ENCODE assay signal across 9 cellular contexts in genomic region chr21:36134820-36135390, GRCh38. TPM values are rescaled to one million over a fixed set of nuclear protein-coding genes. Genes with fewer than 3 reads are reported as not detected.
DNase-seq lines count a peak whose midpoint lies in the region; FAIRE-seq and TF ChIP-seq lines count a peak whose summit lies in the region.
"Had no signal": no experiment of that assay in that cellular context is flagged by ENCODE, and none has a peak within 500 bp of the region (broad histone marks: within the 10 kb centered on the region; RNA-seq: fewer than 3 reads in every experiment).

CBR3 (plus strand) TSS chr21:36135079; CDS start chr21:36135193, 114 bp downstream.

- H2BK120ac ChIP-seq in neuronal stem cell (ENCODE audit: low read depth, low read length) = no peak within 1 kb of the TSS

- H3K27ac ChIP-seq in OCI-LY1 (ENCODE audit: low read depth, low read length, poor library complexity, severe bottlenecking) = no peak within 1 kb of the TSS
- no peak within 1 kb of the TSS for H3K27ac ChIP-seq in neuronal stem cell (replicated peaks; ENCODE audit: low read length)
- peak within 1 kb of the TSS; percentile 65 for H3K27ac ChIP-seq in urinary bladder (ENCODE audit: low read depth)
- no peak within 1 kb of the TSS for H3K27ac ChIP-seq in Karpas-422 (ENCODE audit: low read length)

- H3K4ac ChIP-seq in neuronal stem cell (ENCODE audit: low read length) = no peak within 1 kb of the TSS

- H3K9me2 ChIP-seq in OCI-LY1 (ENCODE audit: low read depth, low read length) (no peaks in the 10 kb centered on the region), Karpas-422 (replicated peaks; ENCODE audit: insufficient read depth, low read length) (no peaks in the 10 kb centered on the region)

- no peak within 1 kb of the TSS for H4K91ac ChIP-seq in neuronal stem cell (ENCODE audit: low read depth, low read length, poor library complexity)

- peak; percentile 86 for DNase-seq in activated effector memory CD4-positive, alpha-beta T cell treated with anti-CD3 and anti-CD28 coated beads, Interleukin-2, amount 50 U/mL, for 16 hours
- DNase-seq in frontal cortex (ENCODE audit: low spot score in 2 of 2) = peak; percentile 64 to 67
- DNase-seq in neuronal stem cell (ENCODE audit: low spot score) = no peak
- no peak for DNase-seq in dedifferentiated amniotic fluid mesenchymal stem cell (ENCODE audit: extremely low spot score)
- no peak for DNase-seq in Karpas-422

- H3K36me3 ChIP-seq in OCI-LY1 (ENCODE audit: insufficient read depth, low read length) (no peaks in the 10 kb centered on the region), neuronal stem cell (replicated peaks in 1 of 2; ENCODE audit: control insufficient read depth in 2 of 2, insufficient read depth in 2 of 2, low read length in 2 of 2) (no peaks in the 10 kb centered on the region), urinary bladder (ENCODE audit: insufficient read depth) (no peaks in the 10 kb centered on the region), Karpas-422 (ENCODE audit: insufficient read depth, low read length) (no peaks in the 10 kb centered on the region)

- no peak within 1 kb of the TSS for H2BK5ac ChIP-seq in neuronal stem cell (ENCODE audit: low read length)

- H3K9ac ChIP-seq in OCI-LY1 (ENCODE audit: low read length) (peak within 1 kb of the TSS; percentile 22; the same call in 1 of the 2 replicates), neuronal stem cell (ENCODE audit: low read depth, low read length, poor library complexity) (peak within 1 kb of the TSS; percentile 81), Karpas-422 (ENCODE audit: low read length) (no peak within 1 kb of the TSS)

- H3K4me3 ChIP-seq in GM12875 (ENCODE audit: low read depth, low read length) = peak within 1 kb of the TSS; percentile 61
- H3K4me3 ChIP-seq in OCI-LY1 (ENCODE audit: low read depth, low read length, poor library complexity, severe bottlenecking) = peak within 1 kb of the TSS; percentile 58
- H3K4me3 ChIP-seq in neuronal stem cell (ENCODE audit: low read length in 2 of 2) = peak within 1 kb of the TSS; percentile 48 to 78
- H3K4me3 ChIP-seq in urinary bladder (ENCODE audit: low read depth, low read length) = peak within 1 kb of the TSS; percentile 53
- H3K4me3 ChIP-seq in Karpas-422 (ENCODE audit: low read length) = no peak within 1 kb of the TSS

- TF ChIP-seq CTCF in GM12875 (IDR thresholded peaks at IDR 0.05; ENCODE audit: borderline replicate concordance, insufficient read depth, low read depth, low read length) (no peak), OCI-LY1 (IDR thresholded peaks at IDR 0.05; ENCODE audit: low read length) (no peak)

- H3K4me1 ChIP-seq in OCI-LY1 (ENCODE audit: insufficient read depth, low read length, severe bottlenecking) (peaks cover 30% of the 10 kb centered on the region), neuronal stem cell (ENCODE audit: control insufficient read depth in 2 of 2, insufficient read depth in 1 of 2, low read depth in 1 of 2, low read length in 2 of 2) (peaks cover 8 to 13% of the 10 kb centered on the region in 2 donors), urinary bladder (ENCODE audit: insufficient read depth) (no peaks in the 10 kb centered on the region), Karpas-422 (ENCODE audit: low read length) (no peaks in the 10 kb centered on the region)

- H4K8ac ChIP-seq in neuronal stem cell (ENCODE audit: low read depth, low read length) = peak within 1 kb of the TSS; percentile 43

- peak within 1 kb of the TSS; percentile 99 for H2BK12ac ChIP-seq in neuronal stem cell (ENCODE audit: low read length)

- H3K14ac ChIP-seq in neuronal stem cell (ENCODE audit: low read length) = peak within 1 kb of the TSS; percentile 3

- WGBS in neuronal stem cell (ENCODE audit: extremely low coverage in 2 of 2, insufficient read length in 2 of 2, insufficient replicate concordance in 1 of 2), 2 donors = no CpG with 5 or more reads among the region's 53 CpGs
- under 1% methylated on average over 53 of the region's 53 CpGs for WGBS in urinary bladder

- no peaks in the 10 kb centered on the region for H3K27me3 ChIP-seq in OCI-LY1 (ENCODE audit: insufficient read depth, low read length)
- peaks cover 12 to 69% (median 50%) of the 10 kb centered on the region in 3 experiments for H3K27me3 ChIP-seq in neuronal stem cell (ENCODE audit: control insufficient read depth in 3 of 3, insufficient read depth in 3 of 3, low read depth in 1 of 3, low read length in 3 of 3)
- H3K27me3 ChIP-seq in Karpas-422 (ENCODE audit: low read length) = no peaks in the 10 kb centered on the region

- H3K9me3 ChIP-seq in OCI-LY1 (ENCODE audit: low read length) (no peaks in the 10 kb centered on the region), neuronal stem cell (replicated peaks in 1 of 2; ENCODE audit: control insufficient read depth in 2 of 2, insufficient read depth in 1 of 2, low read depth in 1 of 2, low read length in 2 of 2) (peaks cover 0 to 2% of the 10 kb centered on the region in 2 donors), Karpas-422 (ENCODE audit: low read length) (no peaks in the 10 kb centered on the region)

- H3K79me2 ChIP-seq in OCI-LY1 (ENCODE audit: insufficient read depth, low read length) (no peaks in the 10 kb centered on the region), Karpas-422 (ENCODE audit: low read length) (no peaks in the 10 kb centered on the region)

- no peaks in the 10 kb centered on the region for H3F3A ChIP-seq in OCI-LY1 (ENCODE audit: insufficient read depth, low read length)

- H3K23ac ChIP-seq in neuronal stem cell (ENCODE audit: low read depth, low read length, poor library complexity) = peak within 1 kb of the TSS; percentile 91

- H3K18ac ChIP-seq in neuronal stem cell (ENCODE audit: low read length) = peak within 1 kb of the TSS; percentile 90

- H4K20me1 ChIP-seq in OCI-LY1 (ENCODE audit: insufficient read depth, low read length) (no peaks in the 10 kb centered on the region), Karpas-422 (ENCODE audit: insufficient read depth, low read depth, low read length) (no peaks in the 10 kb centered on the region)

- FAIRE-seq in frontal cortex (lab: Jason Lieb, UNC) = no peak
- FAIRE-seq: colon had no signal

- peaks cover 3% of the 10 kb centered on the region for H3K79me1 ChIP-seq in neuronal stem cell (ENCODE audit: low read depth, low read length)

- H3K4me2 ChIP-seq in OCI-LY1 (ENCODE audit: low read length) = peak within 1 kb of the TSS; percentile 83
- peak within 1 kb of the TSS; percentile 84 for H3K4me2 ChIP-seq in neuronal stem cell (ENCODE audit: insufficient read depth, low read length, poor library complexity, severe bottlenecking)
- H3K4me2 ChIP-seq in Karpas-422 (ENCODE audit: low read depth, low read length, poor library complexity, severe bottlenecking) = no peak within 1 kb of the TSS

- peak within 1 kb of the TSS; percentile 58 for H2BK15ac ChIP-seq in neuronal stem cell (ENCODE audit: low read length)

- no peak within 1 kb of the TSS for H2AK5ac ChIP-seq in neuronal stem cell (ENCODE audit: low read depth, low read length)

- no peak within 1 kb of the TSS for H2AFZ ChIP-seq in OCI-LY1 (ENCODE audit: low read length)
- H2AFZ ChIP-seq in neuronal stem cell (ENCODE audit: low read length) = peak within 1 kb of the TSS; percentile 98
- H2AFZ ChIP-seq in Karpas-422 (ENCODE audit: low read length) = no peak within 1 kb of the TSS

RNA-seq across cellular contexts. Expression of gene CBR3, which starts in this region (rescaled TPM):
- total RNA-seq in frontal cortex = 1.6 TPM
- polyA plus RNA-seq in neuronal stem cell (2013, experiment 1 of 2) = not detected
- polyA plus RNA-seq in neuronal stem cell (2013, experiment 2 of 2) = 0.06 TPM
- 6.8 TPM for total RNA-seq in urinary bladder
- 22.7 TPM for polyA plus RNA-seq in urinary bladder
- not detected in 2 replicates for total RNA-seq in Karpas-422 (2014; rRNA removed; shearing (Covaris generic); ENCODE audit: low replicate concordance)

Comparison
In these comparisons a context has a peak if more than half of its experiments do, and no peak if none do; other contexts are left out.
1. DNase-seq: peak in activated effector memory CD4-positive, alpha-beta T cell treated with anti-CD3 and anti-CD28 coated beads, Interleukin-2, amount 50 U/mL, for 16 hours (single experiment) and frontal cortex (2 of 2); none in neuronal stem cell (single experiment), dedifferentiated amniotic fluid mesenchymal stem cell (single experiment) and Karpas-422 (single experiment).